ENCODE assay signal across 8 cellular contexts in genomic region chr7:149071641-149072437, GRCh38. TPM values are rescaled to one million over a fixed set of nuclear protein-coding genes. Genes with fewer than 3 reads are reported as not detected.
DNase-seq lines count a peak whose midpoint lies in the region; ATAC-seq lines count a peak whose summit lies in the region.

No MANE protein-coding gene starts in this region.

- H3K9me3 ChIP-seq in neuronal stem cell (replicated peaks in 1 of 2; ENCODE audit: control insufficient read depth in 2 of 2, insufficient read depth in 1 of 2, low read depth in 1 of 2, low read length in 2 of 2), result no peaks in the 10 kb centered on the region

- H3K27ac ChIP-seq in neuronal stem cell (replicated peaks; ENCODE audit: low read length), result no peak overlapping the region

- no CpG with 5 or more reads among the region's 46 CpGs for WGBS in neuronal stem cell (ENCODE audit: extremely low coverage in 2 of 2, insufficient read length in 2 of 2, insufficient replicate concordance in 1 of 2), 2 donors

- H3K4me3 Mint-ChIP-seq in T-helper 2 cell treated with Interferon-gamma antibody and Interleukin-4, amounts not matched to agents 5 μg/mL and 100 μg/mL, for 36 hours, result peak overlapping the region; percentile 56

- no peak overlapping the region for H3K4ac ChIP-seq in neuronal stem cell (ENCODE audit: low read length)

- no peaks in the 10 kb centered on the region for H3K9me3 Mint-ChIP-seq in T-helper 2 cell treated with Interferon-gamma antibody and Interleukin-4, amounts not matched to agents 5 μg/mL and 100 μg/mL, for 36 hours

- H3K27me3 ChIP-seq in neuronal stem cell (ENCODE audit: control insufficient read depth in 3 of 3, insufficient read depth in 3 of 3, low read depth in 1 of 3, low read length in 3 of 3), result no peaks in the 10 kb centered on the region

- H3K18ac ChIP-seq in neuronal stem cell (ENCODE audit: low read length), result no peak overlapping the region

- DNase-seq in CD1c-positive myeloid dendritic cell (ENCODE audit: extremely low spot score) (peak; percentile 66), cerebellar cortex (ENCODE audit: low spot score) (peak; percentile 44), neuronal stem cell (ENCODE audit: low spot score) (peak; percentile 11), GM19240 (ENCODE audit: insufficient read length, low spot score) (no peak), D341Med (ENCODE audit: low spot score) (no peak)
- DNase-seq in T-helper 2 cell treated with Interferon-gamma antibody and Interleukin-4, amounts not matched to agents 5 μg/mL and 100 μg/mL, for 36 hours (ENCODE audit: low spot score), result peak; percentile 54

- H2AFZ ChIP-seq in neuronal stem cell (ENCODE audit: low read length), result no peak overlapping the region

- peaks cover 27% of the 10 kb centered on the region for H3K36me3 Mint-ChIP-seq in T-helper 2 cell treated with Interferon-gamma antibody and Interleukin-4, amounts not matched to agents 5 μg/mL and 100 μg/mL, for 36 hours (ENCODE audit: low read depth)

- H3K4me3 ChIP-seq in neuronal stem cell (ENCODE audit: low read length in 2 of 2), result no peak overlapping the region

- ATAC-seq in GM21786 (IDR thresholded peaks at IDR 0.05; ENCODE audit: unreplicated experiment) (no peak), HG02571 (IDR thresholded peaks at IDR 0.05; ENCODE audit: unreplicated experiment) (no peak)

- no peak overlapping the region for H4K91ac ChIP-seq in neuronal stem cell (ENCODE audit: low read depth, low read length, poor library complexity)

- no peak overlapping the region for H3K9ac ChIP-seq in neuronal stem cell (ENCODE audit: low read depth, low read length, poor library complexity)

- no peak overlapping the region for H2AK5ac ChIP-seq in neuronal stem cell (ENCODE audit: low read depth, low read length)

- peaks cover 8% of the 10 kb centered on the region for H3K79me1 ChIP-seq in neuronal stem cell (ENCODE audit: low read depth, low read length)

- peak overlapping the region; percentile 19 for H4K8ac ChIP-seq in neuronal stem cell (ENCODE audit: low read depth, low read length)

- H2BK12ac ChIP-seq in neuronal stem cell (ENCODE audit: low read length), result no peak overlapping the region

- H3K27me3 Mint-ChIP-seq in T-helper 2 cell treated with Interferon-gamma antibody and Interleukin-4, amounts not matched to agents 5 μg/mL and 100 μg/mL, for 36 hours (ENCODE audit: low read depth), result no peaks in the 10 kb centered on the region

- H2BK120ac ChIP-seq in neuronal stem cell (ENCODE audit: low read depth, low read length), result no peak overlapping the region

- no peaks in the 10 kb centered on the region for H3K4me1 ChIP-seq in neuronal stem cell (ENCODE audit: control insufficient read depth in 2 of 2, insufficient read depth in 1 of 2, low read depth in 1 of 2, low read length in 2 of 2)

- H2BK5ac ChIP-seq in neuronal stem cell (ENCODE audit: low read length), result no peak overlapping the region

- no peak overlapping the region for H2BK15ac ChIP-seq in neuronal stem cell (ENCODE audit: low read length)

- H3K23ac ChIP-seq in neuronal stem cell (ENCODE audit: low read depth, low read length, poor library complexity), result peak overlapping the region; percentile 85

- H3K4me2 ChIP-seq in neuronal stem cell (ENCODE audit: insufficient read depth, low read length, poor library complexity, severe bottlenecking), result no peak overlapping the region

- H3K36me3 ChIP-seq in neuronal stem cell (replicated peaks in 1 of 2; ENCODE audit: control insufficient read depth in 2 of 2, insufficient read depth in 2 of 2, low read length in 2 of 2), result peaks cover 29 to 80% of the 10 kb centered on the region in 2 donors

- H3K4me1 Mint-ChIP-seq in T-helper 2 cell treated with Interferon-gamma antibody and Interleukin-4, amounts not matched to agents 5 μg/mL and 100 μg/mL, for 36 hours (ENCODE audit: low read depth), result peaks cover 4% of the 10 kb centered on the region

- H3K14ac ChIP-seq in neuronal stem cell (ENCODE audit: low read length), result peak overlapping the region; percentile 21

- H3K27ac Mint-ChIP-seq in T-helper 2 cell treated with Interferon-gamma antibody and Interleukin-4, amounts not matched to agents 5 μg/mL and 100 μg/mL, for 36 hours, result peak overlapping the region; percentile 26

RNA-seq across cellular contexts. Expression of gene ZNF786, which starts 18.7 kb away (rescaled TPM):
- 6.2 TPM for polyA plus RNA-seq in neuronal stem cell (2013, experiment 1 of 2)
- 6.4 TPM for polyA plus RNA-seq in neuronal stem cell (2013, experiment 2 of 2)

RNA-seq across cellular contexts. Expression of gene PDIA4, which starts 43.5 kb away (rescaled TPM):
- polyA plus RNA-seq in neuronal stem cell (2013, experiment 1 of 2), result 93.1 TPM
- 94.2 TPM for polyA plus RNA-seq in neuronal stem cell (2013, experiment 2 of 2)

RNA-seq across cellular contexts. Expression of gene ZNF425, which starts 54.3 kb away (rescaled TPM):
- polyA plus RNA-seq in neuronal stem cell (2013, experiment 1 of 2), result 3.2 TPM
- polyA plus RNA-seq in neuronal stem cell (2013, experiment 2 of 2), result 2.7 TPM

Comparison
In these comparisons a context has a peak if more than half of its experiments do, and no peak if none do; other contexts are left out.
1. DNase-seq: peak in CD1c-positive myeloid dendritic cell (single experiment), T-helper 2 cell treated with Interferon-gamma antibody and Interleukin-4, amounts not matched to agents 5 μg/mL and 100 μg/mL, for 36 hours (single experiment), cerebellar cortex (single experiment) and neuronal stem cell (single experiment); none in GM19240 (single experiment) and D341Med (single experiment).